11 cellular contexts compared by ENCODE assay signal in the genomic region with DNA sequence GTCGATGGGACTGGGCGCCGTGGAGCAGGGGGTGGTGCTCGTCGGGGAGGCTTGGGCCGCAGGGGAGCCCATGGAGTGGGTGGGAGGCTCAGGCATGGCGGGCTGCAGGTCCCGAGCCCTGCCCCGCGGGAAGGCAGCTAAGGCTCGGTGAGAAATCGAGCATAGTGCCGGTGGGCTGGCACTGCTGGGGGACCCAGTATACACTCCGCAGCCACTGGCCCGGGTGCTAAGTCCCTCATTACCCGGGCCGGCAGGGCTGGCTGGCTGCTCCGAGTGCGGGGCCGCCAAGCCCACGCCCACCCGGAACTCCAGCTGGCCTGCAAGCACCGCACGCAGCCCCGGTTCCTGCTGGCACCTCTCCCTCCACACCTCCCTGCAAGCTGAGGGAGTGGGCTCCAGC. TPM values are rescaled to one million over a fixed set of nuclear protein-coding genes. Genes with fewer than 3 reads are reported as not detected.
"Had no signal": no experiment of that assay in that cellular context is flagged by ENCODE, and none has a peak within 500 bp of the region (broad histone marks: within the 10 kb centered on the region; RNA-seq: fewer than 3 reads in every experiment).

No MANE protein-coding gene starts in this region.

RNA-seq across cellular contexts. Expression of gene SLCO2A1, which starts 40.6 kb away (rescaled TPM):
- total RNA-seq: activated CD4-positive, alpha-beta memory T cell treated with anti-CD3 and anti-CD28 coated beads, Interleukin-2, amount 10 ng/mL, durations not matched to agents 7 days and 5 days; activated CD4-positive, alpha-beta T cell treated with anti-CD3 and anti-CD28 coated beads for 36 hours; activated CD4-positive, alpha-beta T cell treated with anti-CD3 and anti-CD28 coated beads, Interleukin-2, amount 10 ng/mL, durations not matched to agents 7 days and 5 days; activated CD8-positive, alpha-beta memory T cell treated with anti-CD3 and anti-CD28 coated beads, Interleukin-2, amount 10 ng/mL, durations not matched to agents 7 days and 5 days; activated CD8-positive, alpha-beta T cell treated with anti-CD3 and anti-CD28 coated beads, Interleukin-2, amount 10 ng/mL, durations not matched to agents 7 days and 5 days; activated naive CD4-positive, alpha-beta T cell treated with anti-CD3 and anti-CD28 coated beads for 36 hours; activated naive CD4-positive, alpha-beta T cell treated with anti-CD3 and anti-CD28 coated beads, Interleukin-2, amount 50 U/mL, for 72 hours; activated T-helper 1 cell treated with anti-CD3 and anti-CD28 coated beads, Interleukin-12 subunit alpha, Interleukin-12 subunit beta, Interleukin-2, Interleukin-4 antibody, amounts not matched to agents 30 ng/mL and 10 ng/mL and 1 ng/mL, durations not matched to agents 14 hours and 24 hours and 36 hours; activated T-helper 17 cell treated with anti-CD3 and anti-CD28 coated beads, Interleukin-2, amount 50 U/mL, for 72 hours; T-helper 1 cell treated with Interleukin-12 subunit alpha and Interleukin-12 subunit beta and Interleukin-4 antibody, amounts not matched to agents 30 ng/mL and 1 ng/mL, for 36 hours; T-helper 2 cell treated with Interferon-gamma antibody and Interleukin-4, amounts not matched to agents 100 ng/mL and 5 ng/mL, for 36 hours had no signal
